8 cellular contexts compared by ENCODE assay signal in the genomic region with DNA sequence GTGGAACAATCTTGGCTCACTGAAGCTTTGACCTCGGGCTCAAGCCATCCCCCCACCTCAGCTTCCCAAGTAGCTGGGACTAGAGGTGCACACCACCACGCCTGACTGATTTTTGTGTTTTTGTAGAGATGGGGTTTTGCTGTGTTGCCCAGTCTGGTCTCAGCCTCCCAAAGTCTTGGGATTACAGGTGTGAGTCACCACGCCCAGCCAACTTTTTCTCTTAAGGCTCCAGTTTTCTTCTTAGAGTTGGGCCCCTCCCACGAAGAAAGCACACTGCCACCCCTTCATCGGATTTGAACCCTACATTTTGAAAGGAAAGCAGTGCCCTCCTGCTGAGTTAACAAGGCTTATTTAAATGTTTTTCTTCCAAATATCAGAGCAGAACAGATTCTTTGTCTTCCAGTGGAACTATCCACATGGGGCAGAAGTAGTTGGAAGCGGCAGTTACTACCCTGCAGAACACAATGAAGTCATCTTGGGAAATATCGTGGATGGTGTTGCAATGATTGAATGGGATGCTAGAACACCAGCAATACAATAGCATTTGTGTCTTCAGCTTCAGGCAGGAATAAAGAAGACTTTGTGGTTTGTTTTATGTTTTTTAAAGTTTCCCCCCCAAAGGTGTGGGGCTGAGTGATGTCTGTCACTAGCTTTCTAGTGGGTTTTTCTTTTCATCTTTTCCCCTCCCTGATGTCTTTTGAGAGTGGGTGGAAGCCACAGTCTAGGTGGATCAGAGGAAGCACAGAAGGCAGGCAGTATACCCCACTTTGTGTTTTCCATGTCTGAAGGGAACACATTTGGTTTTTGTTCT. TPM values are rescaled to one million over a fixed set of nuclear protein-coding genes. Genes with fewer than 3 reads are reported as not detected.
DNase-seq lines count a peak whose midpoint lies in the region; ATAC-seq and TF ChIP-seq lines count a peak whose summit lies in the region.

No MANE protein-coding gene starts in this region.

- H3K27me3 Mint-ChIP-seq in activated T-helper 1 cell treated with anti-CD3 and anti-CD28 coated beads, Interleukin-12 subunit alpha, Interleukin-12 subunit beta, Interleukin-2, Interleukin-4 antibody, amounts not matched to agents 30 ng/mL and 10 ng/mL and 1 ng/mL, durations not matched to agents 14 hours and 24 hours and 36 hours (ENCODE audit: insufficient read depth), result no peaks in the 10 kb centered on the region
- peaks cover 10% of the 10 kb centered on the region for H3K27me3 Mint-ChIP-seq in glutamatergic neuron (ENCODE audit: unreplicated experiment)

- no peaks in the 10 kb centered on the region for H3K9me3 Mint-ChIP-seq in activated T-helper 1 cell treated with anti-CD3 and anti-CD28 coated beads, Interleukin-12 subunit alpha, Interleukin-12 subunit beta, Interleukin-2, Interleukin-4 antibody, amounts not matched to agents 30 ng/mL and 10 ng/mL and 1 ng/mL, durations not matched to agents 14 hours and 24 hours and 36 hours
- H3K9me3 Mint-ChIP-seq in glutamatergic neuron (ENCODE audit: unreplicated experiment), result peaks cover 19% of the 10 kb centered on the region

- TF ChIP-seq CTCF in glutamatergic neuron (IDR thresholded peaks at IDR 0.05; ENCODE audit: partially characterized antibody, unreplicated experiment) (no peak), stomach (IDR thresholded peaks at IDR 0.05) (no peak)

- 60 to 77% (median 71%) methylated on average over 7 of the region's 7 CpGs for WGBS in stomach, 5 donors

- peaks cover 93 to 100% (median 98%) of the 10 kb centered on the region in 4 donors for H3K4me1 ChIP-seq in stomach

- peak overlapping the region; percentile 62 for H3K4me3 Mint-ChIP-seq in activated T-helper 1 cell treated with anti-CD3 and anti-CD28 coated beads, Interleukin-12 subunit alpha, Interleukin-12 subunit beta, Interleukin-2, Interleukin-4 antibody, amounts not matched to agents 30 ng/mL and 10 ng/mL and 1 ng/mL, durations not matched to agents 14 hours and 24 hours and 36 hours
- H3K4me3 Mint-ChIP-seq in glutamatergic neuron (ENCODE audit: unreplicated experiment), result peak overlapping the region; percentile 79

- peak overlapping the region; percentile 63 to 99 (median 96) for H3K27ac ChIP-seq in stomach

- ATAC-seq in HG03469 (IDR thresholded peaks at IDR 0.05; ENCODE audit: unreplicated experiment) (no peak), HG02588 (IDR thresholded peaks at IDR 0.05; ENCODE audit: unreplicated experiment) (no peak), HG03095 (IDR thresholded peaks at IDR 0.05; ENCODE audit: unreplicated experiment) (no peak)

- H3K27ac Mint-ChIP-seq in activated T-helper 1 cell treated with anti-CD3 and anti-CD28 coated beads, Interleukin-12 subunit alpha, Interleukin-12 subunit beta, Interleukin-2, Interleukin-4 antibody, amounts not matched to agents 30 ng/mL and 10 ng/mL and 1 ng/mL, durations not matched to agents 14 hours and 24 hours and 36 hours, result peak overlapping the region; percentile 91
- peak overlapping the region; percentile 98 for H3K27ac Mint-ChIP-seq in glutamatergic neuron (ENCODE audit: unreplicated experiment)

- H3K9me3 ChIP-seq in stomach, result no peaks in the 10 kb centered on the region

- no peak for TF ChIP-seq POLR2A in stomach (IDR thresholded peaks at IDR 0.05)

- no peak overlapping the region for H3K4me3 ChIP-seq in stomach

- peaks cover 29% of the 10 kb centered on the region for H3K36me3 Mint-ChIP-seq in activated T-helper 1 cell treated with anti-CD3 and anti-CD28 coated beads, Interleukin-12 subunit alpha, Interleukin-12 subunit beta, Interleukin-2, Interleukin-4 antibody, amounts not matched to agents 30 ng/mL and 10 ng/mL and 1 ng/mL, durations not matched to agents 14 hours and 24 hours and 36 hours (ENCODE audit: low read depth)
- H3K36me3 Mint-ChIP-seq in glutamatergic neuron (ENCODE audit: unreplicated experiment), result no peaks in the 10 kb centered on the region

- peaks cover 0 to 11% (median 8%) of the 10 kb centered on the region in 4 donors for H3K36me3 ChIP-seq in stomach

- DNase-seq in NOMO-1 treated with DMSO at 0.1 percent for 48 hours (lab: John Stamatoyannopoulos, UW; ENCODE audit: unreplicated experiment) (peak; percentile 29), NOMO-1 treated with dmso at 0.1 percent for 144 hours (lab: John Stamatoyannopoulos, UW; ENCODE audit: unreplicated experiment) (no peak), glutamatergic neuron (no peak), stomach (no peak)
- peak; percentile 38 for DNase-seq in activated T-helper 1 cell treated with anti-CD3 and anti-CD28 coated beads, Interleukin-12 subunit alpha, Interleukin-12 subunit beta, Interleukin-2, Interleukin-4 antibody, amounts not matched to agents 30 ng/mL and 10 ng/mL and 1 ng/mL, durations not matched to agents 14 hours and 24 hours and 36 hours (ENCODE audit: low spot score)

- H3K4me1 Mint-ChIP-seq in activated T-helper 1 cell treated with anti-CD3 and anti-CD28 coated beads, Interleukin-12 subunit alpha, Interleukin-12 subunit beta, Interleukin-2, Interleukin-4 antibody, amounts not matched to agents 30 ng/mL and 10 ng/mL and 1 ng/mL, durations not matched to agents 14 hours and 24 hours and 36 hours (ENCODE audit: low read depth), result peaks cover 72% of the 10 kb centered on the region
- peaks cover 63% of the 10 kb centered on the region for H3K4me1 Mint-ChIP-seq in glutamatergic neuron (ENCODE audit: low read depth, unreplicated experiment)

- intact Hi-C loops in activated T-helper 1 cell treated with anti-CD3 and anti-CD28 coated beads, Interleukin-12 subunit alpha, Interleukin-12 subunit beta, Interleukin-2, Interleukin-4 antibody, amounts not matched to agents 30 ng/mL and 10 ng/mL and 1 ng/mL, durations not matched to agents 14 hours and 24 hours and 36 hours (cut with micrococcal nuclease), result loop anchor here (1.0 to 5.0 kb wide), 4 partner anchors 25 to 229 kb away; a partner anchor contains a TSS
- intact Hi-C loops in stomach (cut with DNase I; ENCODE audit: low total_unique reads), result loop anchor here (10.0 kb wide), 1 partner anchor 48 kb away; no protein-coding TSS in a partner anchor

- no peak for TF ChIP-seq EP300 in stomach (IDR thresholded peaks at IDR 0.05)

- no peaks in the 10 kb centered on the region for H3K27me3 ChIP-seq in stomach

RNA-seq across cellular contexts. Expression of a gene that starts 8.9 kb away (rescaled TPM):
- 281 and 287 TPM in 2 replicates for total RNA-seq in activated T-helper 1 cell treated with anti-CD3 and anti-CD28 coated beads, Interleukin-12 subunit alpha, Interleukin-12 subunit beta, Interleukin-2, Interleukin-4 antibody, amounts not matched to agents 30 ng/mL and 10 ng/mL and 1 ng/mL, durations not matched to agents 14 hours and 24 hours and 36 hours
- total RNA-seq in glutamatergic neuron (ENCODE audit: unreplicated experiment) (975 TPM), stomach (100 to 1,000 TPM; 254 to 343 (median 319) TPM)
- 10 to 100 TPM; 55.3 to 87.2 (median 75.0) TPM for polyA plus RNA-seq in stomach

RNA-seq across cellular contexts. Expression of a gene that starts 37.4 kb away (rescaled TPM):
- total RNA-seq in activated T-helper 1 cell treated with anti-CD3 and anti-CD28 coated beads, Interleukin-12 subunit alpha, Interleukin-12 subunit beta, Interleukin-2, Interleukin-4 antibody, amounts not matched to agents 30 ng/mL and 10 ng/mL and 1 ng/mL, durations not matched to agents 14 hours and 24 hours and 36 hours, result 309 and 326 TPM in 2 replicates
- 247 TPM for total RNA-seq in glutamatergic neuron (ENCODE audit: unreplicated experiment)
- total RNA-seq in stomach, result 100 to 1,000 TPM; 203 to 889 (median 283) TPM
- polyA plus RNA-seq in stomach, result 100 to 1,000 TPM; 347 to 495 (median 349) TPM

RNA-seq across cellular contexts. Expression of a gene that starts 38.6 kb away (rescaled TPM):
- 159 and 182 TPM in 2 replicates for total RNA-seq in activated T-helper 1 cell treated with anti-CD3 and anti-CD28 coated beads, Interleukin-12 subunit alpha, Interleukin-12 subunit beta, Interleukin-2, Interleukin-4 antibody, amounts not matched to agents 30 ng/mL and 10 ng/mL and 1 ng/mL, durations not matched to agents 14 hours and 24 hours and 36 hours
- 6.3 TPM for total RNA-seq in glutamatergic neuron (ENCODE audit: unreplicated experiment)
- total RNA-seq in stomach, result 10 to 100 TPM in 1 of 5 donors, 1 to 10 TPM in 3, not detected in 1; 1.2 to 12.9 (median 5.2) TPM
- 1 to 10 TPM; 4.4 to 5.3 (median 5.0) TPM for polyA plus RNA-seq in stomach

Comparison
In these comparisons a context has a peak if more than half of its experiments do, and no peak if none do; other contexts are left out.
1. DNase-seq: peak in NOMO-1 treated with DMSO at 0.1 percent for 48 hours (single experiment) and activated T-helper 1 cell treated with anti-CD3 and anti-CD28 coated beads, Interleukin-12 subunit alpha, Interleukin-12 subunit beta, Interleukin-2, Interleukin-4 antibody, amounts not matched to agents 30 ng/mL and 10 ng/mL and 1 ng/mL, durations not matched to agents 14 hours and 24 hours and 36 hours (single experiment); none in NOMO-1 treated with dmso at 0.1 percent for 144 hours (single experiment), glutamatergic neuron (single experiment) and stomach (single experiment).
2. RNA of a gene that starts 38.6 kb away (total RNA-seq): 159 to 182 TPM in activated T-helper 1 cell treated with anti-CD3 and anti-CD28 coated beads, Interleukin-12 subunit alpha, Interleukin-12 subunit beta, Interleukin-2, Interleukin-4 antibody, amounts not matched to agents 30 ng/mL and 10 ng/mL and 1 ng/mL, durations not matched to agents 14 hours and 24 hours and 36 hours; 6.3 TPM in glutamatergic neuron (single experiment) and 1.2 to 12.9 TPM in stomach; every median in the first group is over 10 times any median in the second.